In the genomic region with DNA sequence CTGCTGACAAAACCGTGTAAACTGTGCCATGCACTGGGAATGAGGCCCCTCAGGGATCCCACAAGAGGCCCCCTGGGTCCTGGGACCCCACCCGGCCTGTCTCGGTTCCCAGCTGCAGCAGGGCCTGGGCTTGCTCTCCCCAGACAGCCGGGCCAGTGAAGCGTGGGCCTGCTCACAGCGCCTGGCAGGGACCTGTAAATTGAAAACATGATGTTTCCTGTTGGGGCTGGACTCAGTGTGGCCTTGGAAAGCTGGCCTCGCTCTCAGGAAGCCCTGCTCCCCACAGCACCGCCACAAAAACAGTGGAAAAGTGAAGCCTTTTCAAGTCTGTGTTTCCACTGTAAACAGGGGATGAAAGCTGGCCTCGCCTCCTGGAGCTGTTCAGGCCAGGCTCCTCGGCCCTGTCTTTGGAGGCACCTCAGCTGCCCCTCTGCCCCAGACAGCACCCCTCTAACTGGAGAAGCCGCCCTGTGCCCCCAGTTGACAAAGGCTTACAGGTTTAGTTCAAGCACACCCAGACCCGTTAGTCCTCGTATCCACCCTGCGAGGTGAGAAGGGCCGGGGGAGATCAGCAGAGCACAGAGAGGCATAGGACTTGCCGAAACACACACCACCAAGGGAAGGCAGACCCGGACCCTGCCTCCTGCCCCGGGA, we compare ENCODE assay signal across 7 cellular contexts.
DNase-seq lines count a peak whose midpoint lies in the region; ATAC-seq and TF ChIP-seq lines count a peak whose summit lies in the region.

No MANE protein-coding gene starts in this region.

- TF ChIP-seq CTCF in upper lobe of right lung (IDR thresholded peaks at IDR 0.05) = no peak

- intact Hi-C loops in upper lobe of right lung (cut with DNase I) = no loop called here

- H3K4me1 ChIP-seq in SJSA1 (replicated peaks) = peaks cover 97% of the 10 kb centered on the region
- peaks cover 65% of the 10 kb centered on the region for H3K4me1 ChIP-seq in upper lobe of right lung

- DNase-seq in SJSA1 (ENCODE audit: low read depth in 1 of 2, low spot score in 2 of 2) (no peak), fibroblast of peridontal ligament (ENCODE audit: extremely low read depth) (peak; percentile 43), mucosa of gallbladder (ENCODE audit: low spot score) (peak; percentile 45), upper lobe of right lung (no peak), NCI-H187 (lab: John Stamatoyannopoulos, UW) (no peak)
- no peak for DNase-seq in activated effector memory CD4-positive, alpha-beta T cell treated with Interleukin-2 at 50 U/mL for 16 hours

- H3K36me3 ChIP-seq in SJSA1 = peaks cover 54% of the 10 kb centered on the region
- H3K36me3 ChIP-seq in upper lobe of right lung = peaks cover 5% of the 10 kb centered on the region

- H3K27ac ChIP-seq in SJSA1 (peak overlapping the region; percentile 47), upper lobe of right lung (peak overlapping the region; percentile 36)

- H3K27me3 ChIP-seq in SJSA1 (replicated peaks) = no peaks in the 10 kb centered on the region
- H3K27me3 ChIP-seq in upper lobe of right lung = no peaks in the 10 kb centered on the region

- ATAC-seq in upper lobe of right lung = no peak
- ATAC-seq in GM21723 (IDR thresholded peaks at IDR 0.05; ENCODE audit: unreplicated experiment) = no peak

- no peaks in the 10 kb centered on the region for H3K9me3 ChIP-seq in SJSA1 (replicated peaks)
- no peaks in the 10 kb centered on the region for H3K9me3 ChIP-seq in upper lobe of right lung

- H3K4me3 ChIP-seq in SJSA1 = no peak overlapping the region
- H3K4me3 ChIP-seq in upper lobe of right lung = no peak overlapping the region

Comparison
In these comparisons a context has a peak if more than half of its experiments do, and no peak if none do; other contexts are left out.
1. DNase-seq: peak in fibroblast of peridontal ligament (single experiment) and mucosa of gallbladder (single experiment); none in SJSA1 (0 of 2), upper lobe of right lung (single experiment), activated effector memory CD4-positive, alpha-beta T cell treated with Interleukin-2 at 50 U/mL for 16 hours (single experiment) and NCI-H187 (0 of 2).